8 cellular contexts compared by ENCODE assay signal in the genomic region with DNA sequence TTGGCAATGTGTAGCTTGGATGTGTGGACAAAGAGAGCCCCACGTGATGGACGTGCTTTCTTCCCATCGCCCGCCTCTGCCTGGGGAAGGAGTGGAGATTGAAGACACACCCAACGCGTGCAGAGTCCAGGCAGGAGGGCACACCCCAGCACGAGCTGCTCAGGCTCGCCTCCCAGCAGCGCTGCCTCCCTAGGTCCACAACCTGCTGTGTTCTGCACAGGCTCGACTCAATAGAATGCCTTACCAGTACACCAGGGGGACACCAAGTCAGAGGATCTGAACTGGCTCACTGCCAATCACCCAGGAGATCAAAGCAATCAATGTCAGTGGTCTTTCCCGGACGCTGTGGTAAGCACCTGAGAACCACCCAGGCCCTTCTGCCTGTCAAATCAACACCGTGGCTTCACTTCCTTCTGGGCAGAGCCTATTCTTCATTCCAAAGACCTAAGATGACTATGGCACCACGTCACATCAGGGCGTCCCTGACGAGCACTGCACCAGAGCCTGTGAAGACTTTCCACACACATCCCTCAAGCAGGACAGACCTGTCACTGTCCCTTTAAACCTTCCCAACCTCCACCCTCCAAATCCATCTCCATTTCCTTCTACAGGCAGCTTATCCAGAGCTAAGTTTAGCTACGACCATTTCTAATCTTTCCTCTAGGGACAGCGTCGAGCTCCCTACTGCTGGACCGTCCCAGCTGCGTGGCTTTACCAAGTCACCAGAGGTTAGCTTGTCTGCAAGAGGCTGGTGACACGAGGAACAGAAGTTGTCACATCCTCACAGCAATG.
DNase-seq lines count a peak whose midpoint lies in the region; ATAC-seq and TF ChIP-seq lines count a peak whose summit lies in the region.

No MANE protein-coding gene starts in this region.

- H3K27ac ChIP-seq in CD4-positive, CD25-positive, alpha-beta regulatory T cell (ENCODE audit: insufficient read depth, low read length, poor library complexity, severe bottlenecking) = no peak overlapping the region
- peak overlapping the region; percentile 93 for H3K27ac ChIP-seq in PC-9
- peak overlapping the region; percentile 97 for H3K27ac ChIP-seq in vagina

- peak overlapping the region in 1 of 4 donors; percentile 66 for H3K4me3 Mint-ChIP-seq in CD4-positive, CD25-positive, alpha-beta regulatory T cell
- peak overlapping the region; percentile 25 to 56 for H3K4me3 Mint-ChIP-seq in effector memory CD8-positive, alpha-beta T cell
- no peak overlapping the region for H3K4me3 Mint-ChIP-seq in mesothelial cell of epicardium

- peaks cover 25% of the 10 kb centered on the region for H3K36me3 Mint-ChIP-seq in CD4-positive, CD25-positive, alpha-beta regulatory T cell
- no peaks in the 10 kb centered on the region for H3K36me3 Mint-ChIP-seq in effector memory CD8-positive, alpha-beta T cell (ENCODE audit: insufficient read depth)
- peaks cover 26% of the 10 kb centered on the region for H3K36me3 Mint-ChIP-seq in mesothelial cell of epicardium

- TF ChIP-seq POLR2A in vagina (IDR thresholded peaks at IDR 0.05) = no peak

- peak overlapping the region in 2 of 3 donors; percentile 65 to 78 for H3K27ac Mint-ChIP-seq in CD4-positive, CD25-positive, alpha-beta regulatory T cell
- peak overlapping the region; percentile 73 to 84 for H3K27ac Mint-ChIP-seq in effector memory CD8-positive, alpha-beta T cell
- H3K27ac Mint-ChIP-seq in mesothelial cell of epicardium = peak overlapping the region; percentile 62

- BruUV-seq in PC-9 (replicated peaks; lab: Mats Ljungman, UMichigan) = no TSS peak

- no peaks in the 10 kb centered on the region for H3K27me3 ChIP-seq in CD4-positive, CD25-positive, alpha-beta regulatory T cell (ENCODE audit: control insufficient read depth, insufficient read depth, low read length)
- H3K27me3 ChIP-seq in PC-9 (ENCODE audit: insufficient read depth, low read depth) = no peaks in the 10 kb centered on the region
- no peaks in the 10 kb centered on the region for H3K27me3 ChIP-seq in vagina

- TF ChIP-seq CTCF in HFF-Myc (IDR thresholded peaks at IDR 0.05; ENCODE audit: low read depth, low read length, missing control alignments) = peak; percentile 60
- TF ChIP-seq CTCF in PC-9 (conservative IDR thresholded peaks at IDR 0.05) = peak; percentile 74
- peak; percentile 38 for TF ChIP-seq CTCF in mesothelial cell of epicardium (IDR thresholded peaks at IDR 0.05; ENCODE audit: unreplicated experiment)
- TF ChIP-seq CTCF in vagina (IDR thresholded peaks at IDR 0.05) = no peak

- H3F3A ChIP-seq in PC-9 (ENCODE audit: insufficient read depth, low read depth) = peaks cover 59% of the 10 kb centered on the region

- peaks cover 27% of the 10 kb centered on the region for H3K4me1 ChIP-seq in CD4-positive, CD25-positive, alpha-beta regulatory T cell (ENCODE audit: control insufficient read depth, insufficient read depth, low read length, poor library complexity, severe bottlenecking)
- H3K4me1 ChIP-seq in PC-9 (replicated peaks; ENCODE audit: insufficient read depth) (peaks cover 59% of the 10 kb centered on the region), vagina (peaks cover 76% of the 10 kb centered on the region)

- peaks cover 5% of the 10 kb centered on the region for H3K36me3 ChIP-seq in CD4-positive, CD25-positive, alpha-beta regulatory T cell (ENCODE audit: control insufficient read depth, insufficient read depth, low read length)
- H3K36me3 ChIP-seq in PC-9 (ENCODE audit: low read depth) = peaks cover 14% of the 10 kb centered on the region
- no peaks in the 10 kb centered on the region for H3K36me3 ChIP-seq in vagina

- H3K4me2 ChIP-seq in PC-9 = no peak overlapping the region; the same call in 1 of the 2 replicates

- H3K4me3 ChIP-seq in CD4-positive, CD25-positive, alpha-beta regulatory T cell (ENCODE audit: low read depth, low read length) = no peak overlapping the region
- no peak overlapping the region for H3K4me3 ChIP-seq in HFF-Myc (replicated peaks; ENCODE audit: low read depth, low read length)
- H3K4me3 ChIP-seq in PC-9 = no peak overlapping the region
- H3K4me3 ChIP-seq in vagina = no peak overlapping the region

- intact Hi-C loops in PC-9 (cut with micrococcal nuclease; ENCODE audit: unreplicated experiment) = no loop called here
- intact Hi-C loops in vagina (cut with DNase I) = no loop called here

- POLR2A ChIA-PET in PC-9 (lab: Charles Lee; ENCODE audit: unreplicated experiment) = interaction anchor here (0.5 to 0.6 kb wide), 2 partner anchors 82 to 123 kb away, joined by 4 to 8 read pairs; no protein-coding TSS in a partner anchor

- no peaks in the 10 kb centered on the region for H4K20me1 ChIP-seq in PC-9 (ENCODE audit: insufficient read depth)

- H3K9me2 ChIP-seq in PC-9 (ENCODE audit: insufficient read depth) = no peaks in the 10 kb centered on the region

- DNase-seq in CD4-positive, CD25-positive, alpha-beta regulatory T cell = peak in 1 of 3 donors; percentile 20
- DNase-seq in HFF-Myc (ENCODE audit: extremely low read depth, low read depth) (no peak), PC-9 (peak; percentile 47 to 65), mesothelial cell of epicardium (ENCODE audit: low spot score in 2 of 2, unreplicated experiment in 2 of 2) (no peak), vagina (ENCODE audit: extremely low spot score in 2 of 2) (no peak)
- DNase-seq in effector memory CD8-positive, alpha-beta T cell = peak in 1 of 3 experiments; percentile 11

- peaks cover 54% of the 10 kb centered on the region for H3K79me2 ChIP-seq in PC-9 (ENCODE audit: low read depth)

- H3K9me3 ChIP-seq in CD4-positive, CD25-positive, alpha-beta regulatory T cell (ENCODE audit: control insufficient read depth in 2 of 2, low read length in 2 of 2) = no peaks in the 10 kb centered on the region
- no peaks in the 10 kb centered on the region for H3K9me3 ChIP-seq in PC-9 (ENCODE audit: insufficient read depth, low read depth)
- no peaks in the 10 kb centered on the region for H3K9me3 ChIP-seq in vagina

- H3K9me3 Mint-ChIP-seq in CD4-positive, CD25-positive, alpha-beta regulatory T cell = no peaks in the 10 kb centered on the region
- H3K9me3 Mint-ChIP-seq in effector memory CD8-positive, alpha-beta T cell = no peaks in the 10 kb centered on the region
- peaks cover 7% of the 10 kb centered on the region for H3K9me3 Mint-ChIP-seq in mesothelial cell of epicardium

- peaks cover 23 to 39% (median 27%) of the 10 kb centered on the region in 4 donors for H3K4me1 Mint-ChIP-seq in CD4-positive, CD25-positive, alpha-beta regulatory T cell
- peaks cover 25 to 30% of the 10 kb centered on the region in 2 donors for H3K4me1 Mint-ChIP-seq in effector memory CD8-positive, alpha-beta T cell (ENCODE audit: low read depth in 2 of 2)
- H3K4me1 Mint-ChIP-seq in mesothelial cell of epicardium = peaks cover 56% of the 10 kb centered on the region

- no peaks in the 10 kb centered on the region for H3K27me3 Mint-ChIP-seq in CD4-positive, CD25-positive, alpha-beta regulatory T cell
- H3K27me3 Mint-ChIP-seq in effector memory CD8-positive, alpha-beta T cell = no peaks in the 10 kb centered on the region
- H3K27me3 Mint-ChIP-seq in mesothelial cell of epicardium (ENCODE audit: low read depth) = no peaks in the 10 kb centered on the region

- H2AFZ ChIP-seq in PC-9 = no peak overlapping the region

- ATAC-seq in CD4-positive, CD25-positive, alpha-beta regulatory T cell (ENCODE audit: low read depth in 2 of 2) = no peak
- peak; percentile 42 for ATAC-seq in effector memory CD8-positive, alpha-beta T cell (replicated peaks)
- ATAC-seq in GM19395 (IDR thresholded peaks at IDR 0.05; ENCODE audit: unreplicated experiment) = no peak
- ATAC-seq in GM18858 (IDR thresholded peaks at IDR 0.05; ENCODE audit: unreplicated experiment) = no peak

- CTCF ChIA-PET in PC-9 (lab: Charles Lee) = no interaction called here

Comparison
In these comparisons a context has a peak if more than half of its experiments do, and no peak if none do; other contexts are left out.
1. DNase-seq: peak in PC-9 (2 of 2); none in HFF-Myc (single experiment), mesothelial cell of epicardium (0 of 2) and vagina (0 of 2).
2. CTCF ChIP-seq: peak in HFF-Myc (single experiment), PC-9 (single experiment) and mesothelial cell of epicardium (single experiment); none in vagina (0 of 3).
3. Peak in every context shown above with its lines, with median percentiles within 50 percentile points of each other: H3K27ac Mint-ChIP-seq.